Comparison of ENCODE assay signal across 17 cellular contexts in genomic region chr10:44961931-44962750, GRCh38.
A peak's percentile ranks its signal among the peaks of the same experiment; 100 is the strongest.
DNase-seq lines count a peak whose midpoint lies in the region; ATAC-seq and TF ChIP-seq lines count a peak whose summit lies in the region.
"Had no signal": no experiment of that assay in that cellular context is flagged by ENCODE, and none has a peak within 500 bp of the region (broad histone marks: within the 10 kb centered on the region; RNA-seq: fewer than 3 reads in every experiment).

No MANE protein-coding gene starts in this region.

- in situ Hi-C loops in ACHN (cut with HindIII; ENCODE audit: low pct_ligation_motif_present, low pct_unique_long_range_greater_than_20kb, low sequenced_read_pairs), result no loop called here

- ATAC-seq in HG03280 (IDR thresholded peaks at IDR 0.05; ENCODE audit: unreplicated experiment), result no peak
- ATAC-seq: activated CD8-positive, alpha-beta T cell treated with anti-CD3 and anti-CD28 coated beads for 36 hours had no signal

- peak overlapping the region; percentile 21 for H3K4me3 ChIP-seq in GM12865 (ENCODE audit: low read depth, low read length)
- peak overlapping the region; percentile 72 for H3K4me3 ChIP-seq in skeletal muscle cell (ENCODE audit: low read depth, low read length)
- H3K4me3 ChIP-seq: MG63, PC-9 had no signal

- H3K27ac ChIP-seq in caudate nucleus (ENCODE audit: low read depth, low read length) (peak overlapping the region; percentile 95), layer of hippocampus (ENCODE audit: low read depth, low read length) (peak overlapping the region; percentile 96)
- H3K27ac ChIP-seq: C4-2B, PC-9 had no signal

- H3K27me3 ChIP-seq in layer of hippocampus (ENCODE audit: control insufficient read depth, insufficient read depth, low read length), result no peaks in the 10 kb centered on the region
- H3K27me3 ChIP-seq: MG63 had no signal

- TF ChIP-seq CTCF in GM12865 (IDR thresholded peaks at IDR 0.05; ENCODE audit: insufficient read depth, low read depth, low read length, missing control alignments), result no peak

- DNase-seq in GM12865 (ENCODE audit: low read depth), result no peak
- no peak for DNase-seq in caudate nucleus (lab: John Stamatoyannopoulos, UW)
- no peak for DNase-seq in skeletal muscle cell (ENCODE audit: low read depth)
- DNase-seq in ACHN, result no peak
- DNase-seq in OCI-M1 (lab: John Stamatoyannopoulos, UW), result no peak
- DNase-seq in NCI-H2227 (lab: John Stamatoyannopoulos, UW; ENCODE audit: unreplicated experiment), result no peak
- DNase-seq: activated CD8-positive, alpha-beta T cell treated with anti-CD3 and anti-CD28 coated beads for 36 hours; activated naive CD8-positive, alpha-beta T cell treated with anti-CD3 and anti-CD28 coated beads for 36 hours; effector CD4-positive, alpha-beta T cell; hippocampal formation; MG63; NCI-H345; PC-9; T-helper 2 cell had no signal
